ENCODE assay signal across 8 cellular contexts in genomic region chrX:85084770-85085393, GRCh38.
A peak's percentile ranks its signal among the peaks of the same experiment; 100 is the strongest.
DNase-seq lines count a peak whose midpoint lies in the region; ATAC-seq, FAIRE-seq and TF ChIP-seq lines count a peak whose summit lies in the region.

No MANE protein-coding gene starts in this region.

- H3K4me3 Mint-ChIP-seq in CD8-positive, alpha-beta T cell = no peak overlapping the region

- no peak overlapping the region for H3K27ac Mint-ChIP-seq in CD8-positive, alpha-beta T cell

- no peaks in the 10 kb centered on the region for H3K36me3 ChIP-seq in CD8-positive, alpha-beta T cell (ENCODE audit: insufficient read depth, low read length)

- H3K4me1 Mint-ChIP-seq in CD8-positive, alpha-beta T cell (ENCODE audit: low read depth) = no peaks in the 10 kb centered on the region

- DNase-seq in CD8-positive, alpha-beta T cell = peak in 1 of 7 experiments; percentile 10
- DNase-seq in GM18507 (ENCODE audit: extremely low spot score, insufficient read length, low read depth) (no peak), RKO (ENCODE audit: low spot score) (peak; percentile 54), erythroblast (lab: John Stamatoyannopoulos, UW) (peak; percentile 23 to 49), non-pigmented ciliary epithelial cell (ENCODE audit: low read depth) (peak; percentile 10), NCI-H2029 (lab: John Stamatoyannopoulos, UW) (no peak), occipital lobe (lab: John Stamatoyannopoulos, UW) (no peak)

- no peak overlapping the region for H3K4me3 ChIP-seq in CD8-positive, alpha-beta T cell (ENCODE audit: low read depth, low read length)

- POLR2A ChIA-PET in CD8-positive, alpha-beta T cell (lab: Charles Lee) = no interaction called here

- H3K9me3 Mint-ChIP-seq in CD8-positive, alpha-beta T cell = no peaks in the 10 kb centered on the region

- no peak for TF ChIP-seq POLR2A in erythroblast (IDR thresholded peaks at IDR 0.05; ENCODE audit: low read length)

- no peak for ATAC-seq in CD8-positive, alpha-beta T cell
- ATAC-seq in HG03095 (IDR thresholded peaks at IDR 0.05; ENCODE audit: unreplicated experiment) = peak; percentile 93

- no peaks in the 10 kb centered on the region for H3K9me3 ChIP-seq in CD8-positive, alpha-beta T cell (ENCODE audit: low read length)

- no peaks in the 10 kb centered on the region for H3K27me3 Mint-ChIP-seq in CD8-positive, alpha-beta T cell (ENCODE audit: low read depth)

- H3K36me3 Mint-ChIP-seq in CD8-positive, alpha-beta T cell = peaks cover 38% of the 10 kb centered on the region

- H3K4me1 ChIP-seq in CD8-positive, alpha-beta T cell (ENCODE audit: insufficient read depth, low read length) = no peaks in the 10 kb centered on the region

- TF ChIP-seq CTCF in CD8-positive, alpha-beta T cell (IDR thresholded peaks at IDR 0.05) = peak; percentile 70

- CTCF ChIA-PET in CD8-positive, alpha-beta T cell (lab: Charles Lee) = interaction anchor here (1.3 kb wide), 1 partner anchor 8 kb away, joined by 3 read pairs; no protein-coding TSS in a partner anchor

- H3K27ac ChIP-seq in CD8-positive, alpha-beta T cell (ENCODE audit: low read depth, low read length) = no peak overlapping the region

- FAIRE-seq in GM18507 (lab: Jason Lieb, UNC) = peak; percentile 42

- no peaks in the 10 kb centered on the region for H3K27me3 ChIP-seq in CD8-positive, alpha-beta T cell (ENCODE audit: insufficient read depth, low read length)

- intact Hi-C loops in CD8-positive, alpha-beta T cell (cut with DNase I, micrococcal nuclease) = loop anchor here in 1 of 2 experiments (5.0 kb wide), 1 partner anchor 462 kb away; no protein-coding TSS in a partner anchor

Comparison
In these comparisons a context has a peak if more than half of its experiments do, and no peak if none do; other contexts are left out.
1. DNase-seq: peak in RKO (single experiment), erythroblast (2 of 2) and non-pigmented ciliary epithelial cell (single experiment); none in GM18507 (single experiment), NCI-H2029 (single experiment) and occipital lobe (single experiment).